ENCODE assay signal across 8 cellular contexts in the genomic region with DNA sequence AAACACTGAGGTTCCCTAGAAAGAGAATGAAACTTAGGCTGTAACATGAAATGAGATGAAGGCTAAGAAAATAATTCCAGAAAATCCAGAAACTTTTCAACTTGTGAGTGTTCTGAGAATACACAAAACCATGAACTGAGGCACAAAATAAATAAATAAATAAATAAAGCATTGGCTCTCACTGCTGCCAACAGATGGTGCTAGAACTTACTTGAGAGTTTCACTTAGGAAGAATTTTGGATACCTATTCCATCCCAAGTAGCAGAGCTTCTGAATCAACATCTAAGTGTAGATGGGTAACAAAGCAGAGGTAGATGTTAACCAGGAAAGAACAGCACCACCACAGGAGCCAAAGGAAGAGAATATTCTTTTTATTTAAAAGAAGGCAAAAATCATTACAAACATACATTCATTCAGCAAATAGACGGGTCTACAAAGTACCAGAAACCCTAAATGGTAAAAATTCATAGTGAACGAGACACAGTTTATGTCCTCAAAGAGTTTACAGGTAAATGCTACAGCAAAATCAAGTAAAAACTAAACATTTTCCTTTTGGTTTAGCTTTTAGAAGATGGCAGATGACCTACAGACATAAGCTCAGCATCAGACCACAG. TPM values are rescaled to one million over a fixed set of nuclear protein-coding genes. Genes with fewer than 3 reads are reported as not detected.
A peak's percentile ranks its signal among the peaks of the same experiment; 100 is the strongest.
DNase-seq lines count a peak whose midpoint lies in the region; ATAC-seq and TF ChIP-seq lines count a peak whose summit lies in the region.

No MANE protein-coding gene starts in this region.

- CTCF ChIA-PET in Panc1 (lab: Charles Lee): interaction anchor here (1.4 kb wide), 1 partner anchor 78 kb away, joined by 3 read pairs; no protein-coding TSS in a partner anchor

- H3K4me1 ChIP-seq in heart right ventricle: peaks cover 0 to 60% (median 14%) of the 10 kb centered on the region in 9 donors
- no peaks in the 10 kb centered on the region; the same call in none of the 2 replicates for H3K4me1 ChIP-seq in Panc1 (ENCODE audit: control insufficient read depth, insufficient read depth, low read length)
- H3K4me1 ChIP-seq in uterus: peaks cover 0 to 4% of the 10 kb centered on the region in 2 donors

- ATAC-seq in heart right ventricle: peak in 1 of 8 donors; percentile 26
- ATAC-seq in Panc1: no peak
- ATAC-seq in GM18861 (IDR thresholded peaks at IDR 0.05; ENCODE audit: unreplicated experiment): no peak
- no peak for ATAC-seq in GM19397 (IDR thresholded peaks at IDR 0.05; ENCODE audit: unreplicated experiment)

- no peaks in the 10 kb centered on the region for H3K36me3 ChIP-seq in heart right ventricle
- H3K36me3 ChIP-seq in Panc1 (ENCODE audit: control insufficient read depth, insufficient read depth, low read length): no peaks in the 10 kb centered on the region
- H3K36me3 ChIP-seq in uterus: no peaks in the 10 kb centered on the region

- POLR2A ChIA-PET in Panc1 (lab: Charles Lee): no interaction called here

- intact Hi-C loops in heart right ventricle (cut with DNase I): loop anchor here in 2 of 10 donors (10.0 kb wide), 2 partner anchors 138 to 178 kb away; no protein-coding TSS in a partner anchor
- intact Hi-C loops in cardiac septum (cut with DNase I): no loop called here
- intact Hi-C loops in Panc1 (cut with micrococcal nuclease; ENCODE audit: unreplicated experiment): no loop called here
- intact Hi-C loops in uterus (cut with DNase I; ENCODE audit: low total_unique reads): no loop called here

- TF ChIP-seq POLR2A in uterus (IDR thresholded peaks at IDR 0.05): no peak

- in situ Hi-C loops in Panc1 (cut with HindIII; ENCODE audit: low pct_unique_long_range_greater_than_20kb, low sequenced_read_pairs): no loop called here

- peak in 8 of 9 donors; percentile 8 to 63 (median 50) for TF ChIP-seq CTCF in heart right ventricle (IDR thresholded peaks at IDR 0.05)
- TF ChIP-seq CTCF in Panc1 (IDR thresholded peaks at IDR 0.05): peak; percentile 64; the same call in 1 of the 2 replicates
- TF ChIP-seq CTCF in fibroblast of the aortic adventitia (IDR thresholded peaks at IDR 0.05; ENCODE audit: insufficient read depth, low read length): peak; percentile 50
- peak in 1 of 4 experiments; percentile 37 for TF ChIP-seq CTCF in uterus (IDR thresholded peaks at IDR 0.05)

- H3K27me3 ChIP-seq in heart right ventricle (no peaks in the 10 kb centered on the region), Panc1 (ENCODE audit: control insufficient read depth, insufficient read depth, low read length) (no peaks in the 10 kb centered on the region), uterus (no peaks in the 10 kb centered on the region)

- DNase-seq in heart right ventricle: no peak
- no peak for DNase-seq in cardiac septum (ENCODE audit: low spot score)
- no peak for DNase-seq in Panc1 (ENCODE audit: low read depth, low spot score)
- peak; percentile 43 for DNase-seq in fibroblast of the aortic adventitia (ENCODE audit: low read depth)
- no peak for DNase-seq in uterus
- DNase-seq in activated CD4-positive, CD25-positive, alpha-beta regulatory T cell (lab: John Stamatoyannopoulos, UW): no peak

- peak overlapping the region in 2 of 10 donors; percentile 20 to 51 for H3K27ac ChIP-seq in heart right ventricle
- H3K27ac ChIP-seq in Panc1 (ENCODE audit: low read length): no peak overlapping the region
- H3K27ac ChIP-seq in uterus: peak overlapping the region; percentile 29 to 33

- H3K9me3 ChIP-seq in heart right ventricle (no peaks in the 10 kb centered on the region), Panc1 (ENCODE audit: control insufficient read depth, insufficient read depth, low read depth, low read length) (no peaks in the 10 kb centered on the region), uterus (no peaks in the 10 kb centered on the region)

- no TSS peak for BruUV-seq in Panc1 (replicated peaks; lab: Mats Ljungman, UMichigan)

- H3K4me3 ChIP-seq in heart right ventricle (no peak overlapping the region), Panc1 (ENCODE audit: low read depth in 2 of 2, low read length in 2 of 2) (no peak overlapping the region), fibroblast of the aortic adventitia (ENCODE audit: low read depth, low read length) (no peak overlapping the region), uterus (no peak overlapping the region)

- WGBS in heart right ventricle, 2 donors: 90 to 95% methylated on average over 2 of the region's 2 CpGs

RNA-seq across cellular contexts. Expression of a gene that starts 16.7 kb away (rescaled TPM):
- 10 to 100 TPM in 7 of 10 donors, 1 to 10 TPM in 3; 7.7 to 38.6 (median 14.0) TPM for total RNA-seq in heart right ventricle
- polyA plus RNA-seq in heart right ventricle: 10 to 100 TPM; 16.3 to 34.5 TPM
- total RNA-seq in cardiac septum: 21.2 TPM
- 32.0 TPM for total RNA-seq in Panc1 (2021; ENCODE audit: unreplicated experiment)
- polyA plus RNA-seq in Panc1 (2012; ENCODE audit: insufficient read length): 30.2 TPM
- 76.6 and 192 TPM in 2 replicates for total RNA-seq in fibroblast of the aortic adventitia (ENCODE audit: low replicate concordance)
- 100 to 1,000 TPM in 3 of 4 donors, 10 to 100 TPM in 1; 93.7 to 173 (median 109) TPM for total RNA-seq in uterus
